11 cellular contexts compared by ENCODE assay signal in genomic region chr5:73233053-73233460, GRCh38.
A peak's percentile ranks its signal among the peaks of the same experiment; 100 is the strongest.
DNase-seq lines count a peak whose midpoint lies in the region; ATAC-seq, FAIRE-seq and TF ChIP-seq lines count a peak whose summit lies in the region.
"Had no signal": no experiment of that assay in that cellular context is flagged by ENCODE, and none has a peak within 500 bp of the region (broad histone marks: within the 10 kb centered on the region; RNA-seq: fewer than 3 reads in every experiment).

No MANE protein-coding gene starts in this region.

- peaks cover 21% of the 10 kb centered on the region; the same call in 1 of the 2 replicates for H3K23me2 ChIP-seq in H1 (ENCODE audit: low read depth, low read length)

- 0 out of 2 replicates have a peak overlapping the region, but pooled peaks have one; percentile 61 for H2BK20ac ChIP-seq in H1 (ENCODE audit: low read length)

- no peak overlapping the region for H3K4ac ChIP-seq in H1 (replicated peaks; ENCODE audit: insufficient read length, low read depth, low read length)

- peaks cover 4 to 30% (median 20%) of the 10 kb centered on the region in 4 experiments for H3K4me1 ChIP-seq in H1 (replicated peaks in 1 of 4; ENCODE audit: control insufficient read depth in 3 of 4, insufficient read depth in 4 of 4, low read length in 3 of 4)
- H3K4me1 ChIP-seq in tibial nerve = peaks cover 0 to 46% (median 21%) of the 10 kb centered on the region in 4 donors

- H3K56ac ChIP-seq in H1 (replicated peaks; ENCODE audit: insufficient read length, low read depth, low read length) = no peak overlapping the region

- TF ChIP-seq CTCF in H1 (IDR thresholded peaks at IDR 0.05; ENCODE audit: control extremely low read depth in 1 of 3, insufficient read depth in 1 of 3, low read depth in 1 of 3, low read length in 3 of 3) = no peak
- no peak for TF ChIP-seq CTCF in nephron (IDR thresholded peaks at IDR 0.05; ENCODE audit: unreplicated experiment in 3 of 3)
- no peak for TF ChIP-seq CTCF in tibial nerve (IDR thresholded peaks at IDR 0.05)

- H3K4me3 ChIP-seq in H1 (ENCODE audit: extremely low read depth in 1 of 4, insufficient read depth in 2 of 4, low read depth in 3 of 4, low read length in 4 of 4) (peak overlapping the region; percentile 9 to 62 (median 40); a peak in 7 of 8 replicates), tibial nerve (peak overlapping the region; percentile 13 to 52 (median 38))

- H3K36me3 ChIP-seq in H1 (ENCODE audit: control insufficient read depth in 2 of 4, insufficient read depth in 4 of 4, low read length in 3 of 4) = no peaks in the 10 kb centered on the region; a peak in 1 of 8 replicates
- no peaks in the 10 kb centered on the region for H3K36me3 ChIP-seq in tibial nerve

- CTCF ChIA-PET in H1 (lab: Charles Lee; ENCODE audit: partially characterized antibody) = interaction anchor here (0.9 to 7.1 kb wide), 7 partner anchors 15 to 214 kb away, joined by 3 to 90 read pairs (median 5); no protein-coding TSS in a partner anchor

- peak overlapping the region; percentile 75; the same call in 1 of the 2 replicates for H2BK5ac ChIP-seq in H1 (ENCODE audit: low read depth, low read length)

- FAIRE-seq in H1 (lab: Jason Lieb, UNC) = no peak

- no peak overlapping the region for H4K5ac ChIP-seq in H1 (ENCODE audit: insufficient read length, low read depth, low read length)

- no peak overlapping the region for H3K27ac Mint-ChIP-seq in activated T-cell treated with anti-CD3 and anti-CD28 coated beads, Interleukin-2, amount 50 U/mL, for 24 hours
- H3K27ac Mint-ChIP-seq in nephron = peak overlapping the region in 2 of 3 experiments; percentile 41 to 51

- TF ChIP-seq EP300 in H1 (IDR thresholded peaks at IDR 0.05; ENCODE audit: borderline replicate concordance in 1 of 2, low read depth in 2 of 2, low read length in 2 of 2) (no peak), tibial nerve (IDR thresholded peaks at IDR 0.05) (no peak)

- peak overlapping the region; percentile 80 to 91 for H3K4me2 ChIP-seq in H1 (ENCODE audit: insufficient read depth in 1 of 2, low read depth in 2 of 2, low read length in 2 of 2)

- H2AFZ ChIP-seq in H1 (ENCODE audit: low read length) = no peak overlapping the region

- no peaks in the 10 kb centered on the region for H3K36me3 Mint-ChIP-seq in activated T-cell treated with anti-CD3 and anti-CD28 coated beads, Interleukin-2, amount 50 U/mL, for 24 hours (ENCODE audit: low read depth)
- H3K36me3 Mint-ChIP-seq in activated T-cell treated with anti-CD3 and anti-CD28 coated beads, Interleukin-2, amount 50 U/mL, for 4 hours (ENCODE audit: insufficient read depth) = no peaks in the 10 kb centered on the region
- no peaks in the 10 kb centered on the region for H3K36me3 Mint-ChIP-seq in nephron (ENCODE audit: low read depth)

- H3K79me1 ChIP-seq in H1 (ENCODE audit: low read depth, low read length) = no peaks in the 10 kb centered on the region

- H3K9me3 Mint-ChIP-seq in activated T-cell treated with anti-CD3 and anti-CD28 coated beads, Interleukin-2, amount 50 U/mL, for 24 hours = no peaks in the 10 kb centered on the region
- no peaks in the 10 kb centered on the region for H3K9me3 Mint-ChIP-seq in activated T-cell treated with anti-CD3 and anti-CD28 coated beads, Interleukin-2, amount 50 U/mL, for 4 hours
- H3K9me3 Mint-ChIP-seq in nephron = no peaks in the 10 kb centered on the region

- H3K79me2 ChIP-seq in H1 (ENCODE audit: control insufficient read depth in 1 of 2, insufficient read depth in 2 of 2, low read length in 2 of 2) = no peaks in the 10 kb centered on the region

- H3K27me3 Mint-ChIP-seq in activated T-cell treated with anti-CD3 and anti-CD28 coated beads, Interleukin-2, amount 50 U/mL, for 24 hours = peaks cover 91% of the 10 kb centered on the region
- peaks cover 73% of the 10 kb centered on the region for H3K27me3 Mint-ChIP-seq in activated T-cell treated with anti-CD3 and anti-CD28 coated beads, Interleukin-2, amount 50 U/mL, for 4 hours (ENCODE audit: low read depth)
- H3K27me3 Mint-ChIP-seq in nephron (ENCODE audit: low read depth) = peaks cover 91% of the 10 kb centered on the region

- no peak overlapping the region for H2BK120ac ChIP-seq in H1 (replicated peaks; ENCODE audit: low read depth, low read length)

- H2AK5ac ChIP-seq in H1 (ENCODE audit: low read depth, low read length) = peak overlapping the region; percentile 85; the same call in 1 of the 2 replicates

- WGBS in H1 (ENCODE audit: extremely low coverage in 1 of 2, insufficient coverage in 1 of 2, insufficient read length in 1 of 2, insufficient replicate concordance in 2 of 2, low coverage in 1 of 2, low lambda C conversion rate in 2 of 2, missing lambda C conversion rate in 1 of 2), 2 experiments = 5% methylated on average over 17 of the region's 17 CpGs; no CpG with 5 or more reads in 1 of the 2 experiments
- WGBS in tibial nerve, 2 donors = 9 to 18% methylated on average over 10 to 16 of the region's 17 CpGs

- TF ChIP-seq RAD21 in H1 (IDR thresholded peaks at IDR 0.05 in 1 of 2, conservative IDR thresholded peaks at IDR 0.05 in 1 of 2; ENCODE audit: low read depth in 2 of 2, low read length in 2 of 2) = no peak

- POLR2A ChIA-PET in H1 (lab: Charles Lee; ENCODE audit: partially characterized antibody) = interaction anchor here (1.2 to 2.9 kb wide), 3 partner anchors 17 to 70 kb away, joined by 4 to 14 read pairs (median 5); no protein-coding TSS in a partner anchor

- no peak overlapping the region for H3K23ac ChIP-seq in H1 (ENCODE audit: insufficient read length)

- peak overlapping the region; percentile 83; the same call in 1 of the 2 replicates for H3K18ac ChIP-seq in H1 (ENCODE audit: extremely low read depth, low read length)

- no peak for ATAC-seq in activated T-cell treated with anti-CD3 and anti-CD28 coated beads, Interleukin-2, amount 50 U/mL, for 4 hours
- no peak for ATAC-seq in HG02623 (IDR thresholded peaks at IDR 0.05; ENCODE audit: unreplicated experiment)
- ATAC-seq: HCT116 had no signal

- peak overlapping the region; percentile 87 for H2BK12ac ChIP-seq in H1 (ENCODE audit: low read depth, low read length)

- no peak overlapping the region for H3K14ac ChIP-seq in H1 (ENCODE audit: insufficient read length)

- H3K4me1 Mint-ChIP-seq in activated T-cell treated with anti-CD3 and anti-CD28 coated beads, Interleukin-2, amount 50 U/mL, for 24 hours (ENCODE audit: low read depth) = peaks cover 32% of the 10 kb centered on the region
- peaks cover 24% of the 10 kb centered on the region for H3K4me1 Mint-ChIP-seq in activated T-cell treated with anti-CD3 and anti-CD28 coated beads, Interleukin-2, amount 50 U/mL, for 4 hours (ENCODE audit: low read depth)
- peaks cover 23% of the 10 kb centered on the region for H3K4me1 Mint-ChIP-seq in nephron

- H3K27ac ChIP-seq in H1 (ENCODE audit: low read depth, low read length) (no peak overlapping the region), tibial nerve (peak overlapping the region; percentile 9 to 84 (median 71))

- no peak overlapping the region for H3K9ac ChIP-seq in H1 (replicated peaks in 1 of 4; ENCODE audit: extremely low read depth in 1 of 4, low read depth in 3 of 4, low read length in 3 of 4)

- H2BK15ac ChIP-seq in H1 (ENCODE audit: low read length) = 0 out of 2 replicates have a peak overlapping the region, but pooled peaks have one; percentile 61

- H4K91ac ChIP-seq in H1 (replicated peaks; ENCODE audit: insufficient read length, low read length) = no peak overlapping the region

- TF ChIP-seq POLR2A in H1 (IDR thresholded peaks at IDR 0.05; ENCODE audit: control extremely low read depth in 1 of 2, low read depth in 2 of 2, low read length in 2 of 2) (no peak), tibial nerve (IDR thresholded peaks at IDR 0.05) (no peak)

- H3K9me3 ChIP-seq in H1 (ENCODE audit: insufficient read depth in 2 of 2, low read depth in 1 of 2, low read length in 1 of 2) (no peaks in the 10 kb centered on the region; a peak in 1 of 4 replicates), tibial nerve (no peaks in the 10 kb centered on the region)

- H3K27me3 ChIP-seq in H1 (replicated peaks in 1 of 4; ENCODE audit: control insufficient read depth in 3 of 4, extremely low read depth in 1 of 4, insufficient read depth in 3 of 4, low read length in 3 of 4) = peaks cover 57 to 87% (median 79%) of the 10 kb centered on the region in 4 experiments
- H3K27me3 ChIP-seq in tibial nerve = peaks cover 0 to 65% of the 10 kb centered on the region in 2 donors

- peaks cover 7 to 8% of the 10 kb centered on the region in 2 experiments for H4K20me1 ChIP-seq in H1 (replicated peaks in 1 of 2; ENCODE audit: control insufficient read depth in 1 of 2, insufficient read depth in 2 of 2, low read length in 2 of 2)

- H4K8ac ChIP-seq in H1 (ENCODE audit: extremely low read depth, insufficient read depth, low read length) = no peak overlapping the region

- peak overlapping the region; percentile 43 for H3K4me3 Mint-ChIP-seq in activated T-cell treated with anti-CD3 and anti-CD28 coated beads, Interleukin-2, amount 50 U/mL, for 24 hours
- no peak overlapping the region for H3K4me3 Mint-ChIP-seq in activated T-cell treated with anti-CD3 and anti-CD28 coated beads, Interleukin-2, amount 50 U/mL, for 4 hours
- peak overlapping the region; percentile 38 to 60 (median 58) for H3K4me3 Mint-ChIP-seq in nephron

- no peak for DNase-seq in activated T-cell treated with anti-CD3 and anti-CD28 coated beads, Interleukin-2, amount 50 U/mL, for 24 hours
- DNase-seq in activated T-cell treated with anti-CD3 and anti-CD28 coated beads, Interleukin-2, amount 50 U/mL, for 4 hours = no peak
- DNase-seq in H1 (ENCODE audit: low read depth in 1 of 2, low spot score in 2 of 2) (peak in 1 of 2 experiments; percentile 72), tibial nerve (ENCODE audit: low spot score in 2 of 2) (no peak), NCI-H1930 (lab: John Stamatoyannopoulos, UW) (no peak), NCI-H1436 (lab: John Stamatoyannopoulos, UW) (no peak)
- DNase-seq: activated naive CD4-positive, alpha-beta T cell treated with Interleukin-2 at 50 U/mL for 16 hours; NCI-H1436 treated with DMSO at 0.1 percent for 48 hours had no signal

TF ChIP-seq in H1, 55 proteins besides CTCF, POLR2A, EP300 and RAD21 (continues in another document):
- peak; percentile 69 for TF ChIP-seq RNF2 (IDR thresholded peaks at IDR 0.05; ENCODE audit: borderline replicate concordance, low read depth, low read length, missing control alignments, poor library complexity, severe bottlenecking)
- TF ChIP-seq SUZ12 (IDR thresholded peaks at IDR 0.05; ENCODE audit: low read length) = peak; percentile 87; the same call in 1 of the 2 replicates
- TF ChIP-seq CBX8 (IDR thresholded peaks at IDR 0.05; ENCODE audit: borderline replicate concordance, low read depth, low read length) = 0 out of 2 replicates have a peak, but pooled peaks have one; percentile 25
